Comparison of ENCODE assay signal across 14 cellular contexts in genomic region chr7:75649462-75649861, GRCh38.
DNase-seq lines count a peak whose midpoint lies in the region; ATAC-seq and TF ChIP-seq lines count a peak whose summit lies in the region.
"Had no signal": no experiment of that assay in that cellular context is flagged by ENCODE, and none has a peak within 500 bp of the region (broad histone marks: within the 10 kb centered on the region; RNA-seq: fewer than 3 reads in every experiment).

No MANE protein-coding gene starts in this region.

- POLR2A ChIA-PET in CD8-positive, alpha-beta T cell (lab: Charles Lee): no interaction called here

- no peaks in the 10 kb centered on the region for H3K27me3 ChIP-seq in BLaER1 treated with 17β-estradiol and CSF1 and Interleukin-3, amounts not matched to agents 10 nM and 100 nM
- H3K27me3 ChIP-seq in endocrine pancreas (ENCODE audit: control insufficient read depth, insufficient read depth, low read length) (no peaks in the 10 kb centered on the region), mesendoderm (ENCODE audit: insufficient read depth, low read length, poor library complexity) (no peaks in the 10 kb centered on the region)
- no peaks in the 10 kb centered on the region for H3K27me3 ChIP-seq in CD8-positive, alpha-beta T cell (ENCODE audit: insufficient read depth, low read length)

- CTCF ChIA-PET in CD8-positive, alpha-beta T cell (lab: Charles Lee): no interaction called here

- ATAC-seq in HG03354 (IDR thresholded peaks at IDR 0.05; ENCODE audit: poor library complexity, severe bottlenecking, unreplicated experiment): no peak
- no peak for ATAC-seq in CD8-positive, alpha-beta T cell
- ATAC-seq: activated CD8-positive, alpha-beta T cell treated with anti-CD3 and anti-CD28 coated beads for 36 hours; natural killer cell treated with Interleukin-12 subunit alpha and Interleukin-12 subunit beta and Interleukin-15 and Interleukin-18, amount 100 ng/mL, for 72 hours; T-helper 17 cell had no signal

- H3K4me1 ChIP-seq in BLaER1 treated with 17β-estradiol and CSF1 and Interleukin-3, amounts not matched to agents 10 nM and 100 nM: peaks cover 16 to 27% (median 22%) of the 10 kb centered on the region in 10 experiments
- H3K4me1 ChIP-seq in endocrine pancreas (ENCODE audit: control insufficient read depth, insufficient read depth, low read length) (no peaks in the 10 kb centered on the region), mesendoderm (ENCODE audit: control insufficient read depth, low read depth, low read length) (peaks cover 3% of the 10 kb centered on the region)
- H3K4me1 ChIP-seq in CD8-positive, alpha-beta T cell (ENCODE audit: insufficient read depth, low read length): no peaks in the 10 kb centered on the region

- H4K5ac ChIP-seq in mesendoderm (ENCODE audit: low read length): no peak overlapping the region

- no peak overlapping the region for H3K56ac ChIP-seq in mesendoderm (ENCODE audit: low read length)

- H3K79me2 ChIP-seq in mesendoderm (ENCODE audit: control insufficient read depth, insufficient read depth, low read length): no peaks in the 10 kb centered on the region

- H3K4me2 ChIP-seq in BLaER1 treated with 17β-estradiol and CSF1 and Interleukin-3, amounts not matched to agents 10 nM and 100 nM: peak overlapping the region; percentile 39 to 74 (median 53); a peak in 21 of 22 replicates
- no peak overlapping the region for H3K4me2 ChIP-seq in mesendoderm (ENCODE audit: low read length)

- H3K9ac ChIP-seq in BLaER1 treated with 17β-estradiol and CSF1 and Interleukin-3, amounts not matched to agents 10 nM and 100 nM: 0 out of 22 replicates have a peak overlapping the region, but pooled peaks of 1 of the 11 experiments have one; percentile 12
- H3K9ac ChIP-seq in endocrine pancreas (ENCODE audit: control insufficient read depth, insufficient read depth, low read length): peak overlapping the region; percentile 11
- H3K9ac ChIP-seq in mesendoderm (ENCODE audit: low read length): no peak overlapping the region

- H3K36me3 Mint-ChIP-seq in CD8-positive, alpha-beta T cell: no peaks in the 10 kb centered on the region
- H3K36me3 Mint-ChIP-seq: natural killer cell treated with Interleukin-12 subunit alpha and Interleukin-12 subunit beta and Interleukin-15 and Interleukin-18, amount 100 ng/mL, for 72 hours had no signal

- intact Hi-C loops in CD8-positive, alpha-beta T cell (cut with DNase I, micrococcal nuclease): loop anchor here in 1 of 2 experiments (10.0 kb wide), 2 partner anchors 115 to 215 kb away; no protein-coding TSS in a partner anchor

- 0 out of 22 replicates have a peak, but pooled peaks cover 0 to 4% (median 0%) of the 10 kb centered on the region in 11 experiments for H3K9me3 ChIP-seq in BLaER1 treated with 17β-estradiol and CSF1 and Interleukin-3, amounts not matched to agents 10 nM and 100 nM (replicated peaks in 1 of 11)
- no peaks in the 10 kb centered on the region for H3K9me3 ChIP-seq in endocrine pancreas (ENCODE audit: control insufficient read depth, low read length)
- H3K9me3 ChIP-seq in CD8-positive, alpha-beta T cell (ENCODE audit: low read length): no peaks in the 10 kb centered on the region

- H3K9me3 Mint-ChIP-seq in CD8-positive, alpha-beta T cell: no peaks in the 10 kb centered on the region
- H3K9me3 Mint-ChIP-seq: activated CD8-positive, alpha-beta T cell treated with anti-CD3 and anti-CD28 coated beads for 36 hours; natural killer cell treated with Interleukin-12 subunit alpha and Interleukin-12 subunit beta and Interleukin-15 and Interleukin-18, amount 100 ng/mL, for 72 hours had no signal

- H3K27ac Mint-ChIP-seq in CD8-positive, alpha-beta T cell: no peak overlapping the region
- H3K27ac Mint-ChIP-seq: activated CD8-positive, alpha-beta T cell treated with anti-CD3 and anti-CD28 coated beads for 36 hours; B cell; natural killer cell treated with Interleukin-12 subunit alpha and Interleukin-12 subunit beta and Interleukin-15 and Interleukin-18, amount 100 ng/mL, for 72 hours; T-helper 17 cell had no signal

- no peaks in the 10 kb centered on the region for H3K27me3 Mint-ChIP-seq in CD8-positive, alpha-beta T cell (ENCODE audit: low read depth)
- H3K27me3 Mint-ChIP-seq: activated CD8-positive, alpha-beta T cell treated with anti-CD3 and anti-CD28 coated beads for 36 hours; B cell; natural killer cell treated with Interleukin-12 subunit alpha and Interleukin-12 subunit beta and Interleukin-15 and Interleukin-18, amount 100 ng/mL, for 72 hours; T-helper 17 cell had no signal

- no peaks in the 10 kb centered on the region; a peak in 1 of 22 replicates for H4K20me1 ChIP-seq in BLaER1 treated with 17β-estradiol and CSF1 and Interleukin-3, amounts not matched to agents 10 nM and 100 nM

- H3K4me3 Mint-ChIP-seq in CD8-positive, alpha-beta T cell: no peak overlapping the region
- H3K4me3 Mint-ChIP-seq: activated CD8-positive, alpha-beta T cell treated with anti-CD3 and anti-CD28 coated beads for 36 hours; B cell; natural killer cell treated with Interleukin-12 subunit alpha and Interleukin-12 subunit beta and Interleukin-15 and Interleukin-18, amount 100 ng/mL, for 72 hours; T-helper 17 cell had no signal

- no peak for TF ChIP-seq CTCF in CD8-positive, alpha-beta T cell (IDR thresholded peaks at IDR 0.05)

- no peaks in the 10 kb centered on the region for H3K79me1 ChIP-seq in mesendoderm (ENCODE audit: low read length)

- no peaks in the 10 kb centered on the region for H3K4me1 Mint-ChIP-seq in CD8-positive, alpha-beta T cell (ENCODE audit: low read depth)
- H3K4me1 Mint-ChIP-seq: B cell, T-helper 17 cell had no signal

- H3K36me3 ChIP-seq in BLaER1 treated with 17β-estradiol and CSF1 and Interleukin-3, amounts not matched to agents 10 nM and 100 nM: peaks cover 0 to 13% (median 0%) of the 10 kb centered on the region in 11 experiments; a peak in 5 of 22 replicates
- H3K36me3 ChIP-seq in endocrine pancreas (ENCODE audit: control insufficient read depth, insufficient read depth, low read length) (no peaks in the 10 kb centered on the region), mesendoderm (ENCODE audit: control insufficient read depth, insufficient read depth, low read length) (no peaks in the 10 kb centered on the region)
- no peaks in the 10 kb centered on the region for H3K36me3 ChIP-seq in CD8-positive, alpha-beta T cell (ENCODE audit: insufficient read depth, low read length)

- H3K4ac ChIP-seq in mesendoderm (ENCODE audit: low read depth, low read length): no peak overlapping the region

- H2AK5ac ChIP-seq in mesendoderm (ENCODE audit: low read length): no peak overlapping the region

- H2BK120ac ChIP-seq in mesendoderm (ENCODE audit: low read depth, low read length): no peak overlapping the region

- no peak overlapping the region for H2BK5ac ChIP-seq in mesendoderm (ENCODE audit: low read length)

- H3K18ac ChIP-seq in mesendoderm (ENCODE audit: low read length): peak overlapping the region; percentile 1

- no peak overlapping the region for H3K27ac ChIP-seq in BLaER1 treated with 17β-estradiol and CSF1 and Interleukin-3, amounts not matched to agents 10 nM and 100 nM
- H3K27ac ChIP-seq in mesendoderm (ENCODE audit: low read depth, low read length): no peak overlapping the region
- no peak overlapping the region for H3K27ac ChIP-seq in CD8-positive, alpha-beta T cell (ENCODE audit: low read depth, low read length)

- no peak overlapping the region for H3K4me3 ChIP-seq in BLaER1 treated with 17β-estradiol and CSF1 and Interleukin-3, amounts not matched to agents 10 nM and 100 nM
- H3K4me3 ChIP-seq in endocrine pancreas (ENCODE audit: control insufficient read depth, insufficient read depth, low read length): no peak overlapping the region
- H3K4me3 ChIP-seq in mesendoderm (ENCODE audit: low read length): no peak overlapping the region
- no peak overlapping the region for H3K4me3 ChIP-seq in CD8-positive, alpha-beta T cell (ENCODE audit: low read depth, low read length)

- H3K23ac ChIP-seq in mesendoderm (ENCODE audit: low read length): no peak overlapping the region

- WGBS in mesendoderm (ENCODE audit: extremely low coverage, insufficient coverage, low lambda C conversion rate): no CpG with 5 or more reads among the region's 4 CpGs

- DNase-seq in NCI-H1092 treated with DMSO at 0.1 percent for 48 hours (lab: John Stamatoyannopoulos, UW): peak; percentile 37
- peak; percentile 31 for DNase-seq in mesendoderm
- DNase-seq in activated gamma-delta T cell treated with Interleukin-2 at 50 U/mL for 16 hours: no peak
- no peak for DNase-seq in SW 1271 (lab: John Stamatoyannopoulos, UW)
- no peak for DNase-seq in CD8-positive, alpha-beta T cell
- DNase-seq: activated CD8-positive, alpha-beta T cell treated with anti-CD3 and anti-CD28 coated beads for 36 hours; GOT3; NCI-H774; T-helper 17 cell had no signal

- H2BK15ac ChIP-seq in mesendoderm (replicated peaks; ENCODE audit: low read depth): no peak overlapping the region

- H4K8ac ChIP-seq in mesendoderm (ENCODE audit: low read depth, low read length): no peak overlapping the region

Comparison
In these comparisons a context has a peak if more than half of its experiments do, and no peak if none do; other contexts are left out.
1. DNase-seq: peak in NCI-H1092 treated with DMSO at 0.1 percent for 48 hours (single experiment) and mesendoderm (single experiment); none in activated gamma-delta T cell treated with Interleukin-2 at 50 U/mL for 16 hours (single experiment), SW 1271 (0 of 2) and CD8-positive, alpha-beta T cell (0 of 7).